Comparison of ENCODE assay signal across 1 cellular context in the genomic region with DNA sequence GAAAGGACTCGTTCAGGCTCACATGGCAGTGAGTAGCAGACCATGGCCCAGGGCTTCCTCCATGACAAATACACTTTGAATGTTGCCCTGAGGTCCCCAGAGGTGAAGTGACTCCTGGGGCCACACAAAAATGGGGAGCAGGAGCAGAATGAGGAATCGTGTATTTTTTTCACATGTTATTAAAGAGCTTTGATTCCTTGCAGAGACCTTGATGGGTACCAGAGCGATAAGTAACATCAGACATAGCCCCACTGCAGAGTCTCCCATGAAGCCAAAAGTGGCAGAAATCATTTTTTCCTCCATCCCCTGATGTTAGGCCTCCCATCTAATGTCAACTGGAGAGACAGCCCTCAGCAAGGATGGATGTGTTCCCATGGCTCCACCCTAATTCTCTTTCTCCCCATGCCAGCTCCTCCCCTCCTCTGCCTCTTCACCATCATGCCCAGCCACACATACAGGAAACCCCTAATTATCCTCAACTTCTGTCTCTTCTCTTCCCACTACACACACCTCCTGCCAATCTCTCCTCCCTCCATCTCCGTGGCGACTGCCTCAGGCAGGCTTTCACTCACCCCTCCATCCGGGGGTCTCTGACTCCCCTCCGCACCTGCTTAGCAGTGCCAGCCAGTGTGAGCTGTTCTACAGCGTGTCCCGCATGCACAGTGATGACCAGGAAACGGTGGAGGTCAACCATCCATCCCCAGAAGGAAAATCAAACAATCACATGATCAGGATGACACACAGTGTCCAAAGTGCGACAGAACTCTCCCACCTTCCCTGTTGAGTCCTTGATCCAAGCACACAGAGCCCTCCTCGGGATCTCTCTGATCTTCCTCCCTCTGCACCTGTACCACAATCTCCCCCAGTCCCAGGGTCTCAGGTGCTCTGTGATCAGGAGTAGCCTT.
TF ChIP-seq lines count a peak whose summit lies in the region.

No MANE protein-coding gene starts in this region.

TF ChIP-seq in HepG2, 621 proteins besides CTCF, POLR2A, EP300 and RAD21 (continued from another document and continues in another):
- TF ChIP-seq, protein P1, sequence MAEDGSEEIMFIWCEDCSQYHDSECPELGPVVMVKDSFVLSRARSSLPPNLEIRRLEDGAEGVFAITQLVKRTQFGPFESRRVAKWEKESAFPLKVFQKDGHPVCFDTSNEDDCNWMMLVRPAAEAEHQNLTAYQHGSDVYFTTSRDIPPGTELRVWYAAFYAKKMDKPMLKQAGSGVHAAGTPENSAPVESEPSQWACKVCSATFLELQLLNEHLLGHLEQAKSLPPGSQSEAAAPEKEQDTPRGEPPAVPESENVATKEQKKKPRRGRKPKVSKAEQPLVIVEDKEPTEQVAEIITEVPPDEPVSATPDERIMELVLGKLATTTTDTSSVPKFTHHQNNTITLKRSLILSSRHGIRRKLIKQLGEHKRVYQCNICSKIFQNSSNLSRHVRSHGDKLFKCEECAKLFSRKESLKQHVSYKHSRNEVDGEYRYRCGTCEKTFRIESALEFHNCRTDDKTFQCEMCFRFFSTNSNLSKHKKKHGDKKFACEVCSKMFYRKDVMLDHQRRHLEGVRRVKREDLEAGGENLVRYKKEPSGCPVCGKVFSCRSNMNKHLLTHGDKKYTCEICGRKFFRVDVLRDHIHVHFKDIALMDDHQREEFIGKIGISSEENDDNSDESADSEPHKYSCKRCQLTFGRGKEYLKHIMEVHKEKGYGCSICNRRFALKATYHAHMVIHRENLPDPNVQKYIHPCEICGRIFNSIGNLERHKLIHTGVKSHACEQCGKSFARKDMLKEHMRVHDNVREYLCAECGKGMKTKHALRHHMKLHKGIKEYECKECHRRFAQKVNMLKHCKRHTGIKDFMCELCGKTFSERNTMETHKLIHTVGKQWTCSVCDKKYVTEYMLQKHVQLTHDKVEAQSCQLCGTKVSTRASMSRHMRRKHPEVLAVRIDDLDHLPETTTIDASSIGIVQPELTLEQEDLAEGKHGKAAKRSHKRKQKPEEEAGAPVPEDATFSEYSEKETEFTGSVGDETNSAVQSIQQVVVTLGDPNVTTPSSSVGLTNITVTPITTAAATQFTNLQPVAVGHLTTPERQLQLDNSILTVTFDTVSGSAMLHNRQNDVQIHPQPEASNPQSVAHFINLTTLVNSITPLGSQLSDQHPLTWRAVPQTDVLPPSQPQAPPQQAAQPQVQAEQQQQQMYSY (CRISPR knock-in tag; IDR thresholded peaks at IDR 0.05) = 0 out of 2 replicates have a peak, but pooled peaks have one; percentile 38
- TF ChIP-seq TBP (CRISPR knock-in tag; IDR thresholded peaks at IDR 0.05) = no peak
- TF ChIP-seq ERF (CRISPR knock-in tag; IDR thresholded peaks at IDR 0.05) = peak; percentile 88; the same call in 1 of the 2 replicates
- TF ChIP-seq POGZ (CRISPR knock-in tag; IDR thresholded peaks at IDR 0.05) = peak; percentile 61; the same call in 1 of the 2 replicates
- TF ChIP-seq ONECUT2 (CRISPR knock-in tag; IDR thresholded peaks at IDR 0.05) = 0 out of 2 replicates have a peak, but pooled peaks have one; percentile 39
- peak; percentile 82 for TF ChIP-seq BCL6 (CRISPR knock-in tag; IDR thresholded peaks at IDR 0.05)
- TF ChIP-seq, protein P2, sequence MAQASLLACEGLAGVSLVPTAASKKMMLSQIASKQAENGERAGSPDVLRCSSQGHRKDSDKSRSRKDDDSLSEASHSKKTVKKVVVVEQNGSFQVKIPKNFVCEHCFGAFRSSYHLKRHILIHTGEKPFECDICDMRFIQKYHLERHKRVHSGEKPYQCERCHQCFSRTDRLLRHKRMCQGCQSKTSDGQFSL (CRISPR knock-in tag; IDR thresholded peaks at IDR 0.05) = 0 out of 2 replicates have a peak, but pooled peaks have one; percentile 26
- peak; percentile 91 for TF ChIP-seq RARA (CRISPR knock-in tag; IDR thresholded peaks at IDR 0.05)
- no peak for TF ChIP-seq KLF12 (CRISPR knock-in tag; IDR thresholded peaks at IDR 0.05; ENCODE audit: borderline replicate concordance)
- TF ChIP-seq, protein P3, sequence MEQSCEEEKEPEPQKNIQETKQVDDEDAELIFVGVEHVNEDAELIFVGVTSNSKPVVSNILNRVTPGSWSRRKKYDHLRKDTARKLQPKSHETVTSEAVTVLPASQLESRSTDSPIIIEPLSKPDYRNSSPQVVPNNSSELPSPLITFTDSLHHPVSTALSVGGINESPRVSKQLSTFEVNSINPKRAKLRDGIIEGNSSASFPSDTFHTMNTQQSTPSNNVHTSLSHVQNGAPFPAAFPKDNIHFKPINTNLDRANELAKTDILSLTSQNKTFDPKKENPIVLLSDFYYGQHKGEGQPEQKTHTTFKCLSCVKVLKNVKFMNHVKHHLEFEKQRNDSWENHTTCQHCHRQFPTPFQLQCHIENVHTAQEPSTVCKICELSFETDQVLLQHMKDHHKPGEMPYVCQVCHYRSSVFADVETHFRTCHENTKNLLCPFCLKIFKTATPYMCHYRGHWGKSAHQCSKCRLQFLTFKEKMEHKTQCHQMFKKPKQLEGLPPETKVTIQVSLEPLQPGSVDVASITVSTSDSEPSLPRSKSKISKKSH (CRISPR knock-in tag; IDR thresholded peaks at IDR 0.05; ENCODE audit: borderline replicate concordance) = no peak
- TF ChIP-seq ZNF879 (CRISPR knock-in tag; IDR thresholded peaks at IDR 0.05) = no peak
- TF ChIP-seq, protein P4, sequence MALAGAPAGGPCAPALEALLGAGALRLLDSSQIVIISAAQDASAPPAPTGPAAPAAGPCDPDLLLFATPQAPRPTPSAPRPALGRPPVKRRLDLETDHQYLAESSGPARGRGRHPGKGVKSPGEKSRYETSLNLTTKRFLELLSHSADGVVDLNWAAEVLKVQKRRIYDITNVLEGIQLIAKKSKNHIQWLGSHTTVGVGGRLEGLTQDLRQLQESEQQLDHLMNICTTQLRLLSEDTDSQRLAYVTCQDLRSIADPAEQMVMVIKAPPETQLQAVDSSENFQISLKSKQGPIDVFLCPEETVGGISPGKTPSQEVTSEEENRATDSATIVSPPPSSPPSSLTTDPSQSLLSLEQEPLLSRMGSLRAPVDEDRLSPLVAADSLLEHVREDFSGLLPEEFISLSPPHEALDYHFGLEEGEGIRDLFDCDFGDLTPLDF (CRISPR knock-in tag; IDR thresholded peaks at IDR 0.05) = no peak
- TF ChIP-seq ZNF891 (CRISPR knock-in tag; IDR thresholded peaks at IDR 0.05) = no peak
- TF ChIP-seq TCF12 (IDR thresholded peaks at IDR 0.05) = no peak
- 0 out of 2 replicates have a peak, but pooled peaks have one; percentile 46 for TF ChIP-seq TCF12 (CRISPR knock-in tag; IDR thresholded peaks at IDR 0.05)
- no peak for TF ChIP-seq TGIF2 (CRISPR knock-in tag; IDR thresholded peaks at IDR 0.05)
- TF ChIP-seq PRPF4 (IDR thresholded peaks at IDR 0.05; ENCODE audit: low read depth, low read length, poor library complexity, severe bottlenecking) = no peak
- TF ChIP-seq ZNF567 (CRISPR knock-in tag; IDR thresholded peaks at IDR 0.05; ENCODE audit: borderline replicate concordance) = peak; percentile 64; the same call in 1 of the 2 replicates
- no peak for TF ChIP-seq MAFF (IDR thresholded peaks at IDR 0.05; ENCODE audit: low read depth, low read length)
- TF ChIP-seq ZNF746 (CRISPR knock-in tag; IDR thresholded peaks at IDR 0.05) = peak; percentile 74
- TF ChIP-seq ZNF326 (CRISPR knock-in tag; IDR thresholded peaks at IDR 0.05; ENCODE audit: borderline replicate concordance) = no peak
- TF ChIP-seq HNRNPLL (IDR thresholded peaks at IDR 0.05; ENCODE audit: low read depth, low read length, poor library complexity, severe bottlenecking) = no peak
- peak; percentile 93 for TF ChIP-seq ZNF263 (CRISPR knock-in tag; IDR thresholded peaks at IDR 0.05)
- peak; percentile 83 for TF ChIP-seq NR2C2 (CRISPR knock-in tag; IDR thresholded peaks at IDR 0.05; ENCODE audit: borderline replicate concordance)
- TF ChIP-seq SIN3B (IDR thresholded peaks at IDR 0.05; ENCODE audit: low read length) = no peak
- TF ChIP-seq, protein P5, sequence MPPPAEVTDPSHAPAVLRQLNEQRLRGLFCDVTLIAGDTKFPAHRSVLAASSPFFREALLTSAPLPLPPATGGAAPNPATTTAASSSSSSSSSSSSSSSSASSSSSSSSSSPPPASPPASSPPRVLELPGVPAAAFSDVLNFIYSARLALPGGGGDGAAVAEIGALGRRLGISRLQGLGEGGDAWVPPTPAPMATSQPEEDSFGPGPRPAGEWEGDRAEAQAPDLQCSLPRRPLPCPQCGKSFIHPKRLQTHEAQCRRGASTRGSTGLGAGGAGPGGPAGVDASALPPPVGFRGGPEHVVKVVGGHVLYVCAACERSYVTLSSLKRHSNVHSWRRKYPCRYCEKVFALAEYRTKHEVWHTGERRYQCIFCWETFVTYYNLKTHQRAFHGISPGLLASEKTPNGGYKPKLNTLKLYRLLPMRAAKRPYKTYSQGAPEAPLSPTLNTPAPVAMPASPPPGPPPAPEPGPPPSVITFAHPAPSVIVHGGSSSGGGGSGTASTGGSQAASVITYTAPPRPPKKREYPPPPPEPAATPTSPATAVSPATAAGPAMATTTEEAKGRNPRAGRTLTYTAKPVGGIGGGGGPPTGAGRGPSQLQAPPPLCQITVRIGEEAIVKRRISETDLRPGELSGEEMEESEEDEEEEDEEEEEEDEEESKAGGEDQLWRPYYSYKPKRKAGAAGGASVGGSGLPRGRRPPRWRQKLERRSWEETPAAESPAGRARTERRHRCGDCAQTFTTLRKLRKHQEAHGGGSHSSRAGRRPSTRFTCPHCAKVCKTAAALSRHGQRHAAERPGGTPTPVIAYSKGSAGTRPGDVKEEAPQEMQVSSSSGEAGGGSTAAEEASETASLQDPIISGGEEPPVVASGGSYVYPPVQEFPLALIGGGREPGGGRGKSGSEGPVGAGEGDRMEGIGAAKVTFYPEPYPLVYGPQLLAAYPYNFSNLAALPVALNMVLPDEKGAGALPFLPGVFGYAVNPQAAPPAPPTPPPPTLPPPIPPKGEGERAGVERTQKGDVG (CRISPR knock-in tag; IDR thresholded peaks at IDR 0.05; ENCODE audit: borderline replicate concordance) = no peak
- TF ChIP-seq ZNF430 (CRISPR knock-in tag; IDR thresholded peaks at IDR 0.05) = peak; percentile 90; the same call in 1 of the 2 replicates
- TF ChIP-seq, protein P6, sequence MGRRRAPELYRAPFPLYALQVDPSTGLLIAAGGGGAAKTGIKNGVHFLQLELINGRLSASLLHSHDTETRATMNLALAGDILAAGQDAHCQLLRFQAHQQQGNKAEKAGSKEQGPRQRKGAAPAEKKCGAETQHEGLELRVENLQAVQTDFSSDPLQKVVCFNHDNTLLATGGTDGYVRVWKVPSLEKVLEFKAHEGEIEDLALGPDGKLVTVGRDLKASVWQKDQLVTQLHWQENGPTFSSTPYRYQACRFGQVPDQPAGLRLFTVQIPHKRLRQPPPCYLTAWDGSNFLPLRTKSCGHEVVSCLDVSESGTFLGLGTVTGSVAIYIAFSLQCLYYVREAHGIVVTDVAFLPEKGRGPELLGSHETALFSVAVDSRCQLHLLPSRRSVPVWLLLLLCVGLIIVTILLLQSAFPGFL (CRISPR knock-in tag; IDR thresholded peaks at IDR 0.05) = no peak
- TF ChIP-seq, protein P7, sequence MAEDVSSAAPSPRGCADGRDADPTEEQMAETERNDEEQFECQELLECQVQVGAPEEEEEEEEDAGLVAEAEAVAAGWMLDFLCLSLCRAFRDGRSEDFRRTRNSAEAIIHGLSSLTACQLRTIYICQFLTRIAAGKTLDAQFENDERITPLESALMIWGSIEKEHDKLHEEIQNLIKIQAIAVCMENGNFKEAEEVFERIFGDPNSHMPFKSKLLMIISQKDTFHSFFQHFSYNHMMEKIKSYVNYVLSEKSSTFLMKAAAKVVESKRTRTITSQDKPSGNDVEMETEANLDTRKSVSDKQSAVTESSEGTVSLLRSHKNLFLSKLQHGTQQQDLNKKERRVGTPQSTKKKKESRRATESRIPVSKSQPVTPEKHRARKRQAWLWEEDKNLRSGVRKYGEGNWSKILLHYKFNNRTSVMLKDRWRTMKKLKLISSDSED (CRISPR knock-in tag; IDR thresholded peaks at IDR 0.05) = no peak
- TF ChIP-seq MBNL3 (CRISPR knock-in tag; conservative IDR thresholded peaks at IDR 0.05) = no peak
- TF ChIP-seq GPN1 (CRISPR knock-in tag; IDR thresholded peaks at IDR 0.05; ENCODE audit: borderline replicate concordance) = no peak
- TF ChIP-seq HNRNPL (IDR thresholded peaks at IDR 0.05; ENCODE audit: low read depth, low read length) = no peak
- TF ChIP-seq, protein P8, sequence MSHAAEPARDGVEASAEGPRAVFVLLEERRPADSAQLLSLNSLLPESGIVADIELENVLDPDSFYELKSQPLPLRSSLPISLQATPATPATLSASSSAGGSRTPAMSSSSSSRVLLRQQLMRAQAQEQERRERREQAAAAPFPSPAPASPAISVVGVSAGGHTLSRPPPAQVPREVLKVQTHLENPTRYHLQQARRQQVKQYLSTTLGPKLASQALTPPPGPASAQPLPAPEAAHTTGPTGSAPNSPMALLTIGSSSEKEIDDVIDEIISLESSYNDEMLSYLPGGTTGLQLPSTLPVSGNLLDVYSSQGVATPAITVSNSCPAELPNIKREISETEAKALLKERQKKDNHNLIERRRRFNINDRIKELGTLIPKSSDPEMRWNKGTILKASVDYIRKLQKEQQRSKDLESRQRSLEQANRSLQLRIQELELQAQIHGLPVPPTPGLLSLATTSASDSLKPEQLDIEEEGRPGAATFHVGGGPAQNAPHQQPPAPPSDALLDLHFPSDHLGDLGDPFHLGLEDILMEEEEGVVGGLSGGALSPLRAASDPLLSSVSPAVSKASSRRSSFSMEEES (CRISPR knock-in tag; IDR thresholded peaks at IDR 0.05) = peak; percentile 99
- TF ChIP-seq ISX (CRISPR knock-in tag; conservative IDR thresholded peaks at IDR 0.05) = no peak
- TF ChIP-seq TMF1 (CRISPR knock-in tag; IDR thresholded peaks at IDR 0.05; ENCODE audit: low read depth) = no peak
- TF ChIP-seq ZNF543 (CRISPR knock-in tag; IDR thresholded peaks at IDR 0.05) = 0 out of 2 replicates have a peak, but pooled peaks have one; percentile 39
- TF ChIP-seq AGO1 (IDR thresholded peaks at IDR 0.05; ENCODE audit: low read depth, low read length, poor library complexity, severe bottlenecking) = no peak
- no peak; the same call in 1 of the 2 replicates for TF ChIP-seq KLF11 (CRISPR knock-in tag; IDR thresholded peaks at IDR 0.05)
- no peak for TF ChIP-seq SALL2 (CRISPR knock-in tag; IDR thresholded peaks at IDR 0.05)
- TF ChIP-seq, protein P9, sequence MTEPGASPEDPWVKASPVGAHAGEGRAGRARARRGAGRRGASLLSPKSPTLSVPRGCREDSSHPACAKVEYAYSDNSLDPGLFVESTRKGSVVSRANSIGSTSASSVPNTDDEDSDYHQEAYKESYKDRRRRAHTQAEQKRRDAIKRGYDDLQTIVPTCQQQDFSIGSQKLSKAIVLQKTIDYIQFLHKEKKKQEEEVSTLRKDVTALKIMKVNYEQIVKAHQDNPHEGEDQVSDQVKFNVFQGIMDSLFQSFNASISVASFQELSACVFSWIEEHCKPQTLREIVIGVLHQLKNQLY (CRISPR knock-in tag; IDR thresholded peaks at IDR 0.05) = peak; percentile 93; the same call in 1 of the 2 replicates
- no peak for TF ChIP-seq MAFG (CRISPR knock-in tag; IDR thresholded peaks at IDR 0.05)
- no peak for TF ChIP-seq ARHGAP35 (CRISPR knock-in tag; IDR thresholded peaks at IDR 0.05; ENCODE audit: borderline replicate concordance)
- TF ChIP-seq ZNF790 (CRISPR knock-in tag; IDR thresholded peaks at IDR 0.05; ENCODE audit: borderline replicate concordance) = no peak
- TF ChIP-seq SATB2 (CRISPR knock-in tag; IDR thresholded peaks at IDR 0.05) = no peak
- TF ChIP-seq IRF2 (CRISPR knock-in tag; IDR thresholded peaks at IDR 0.05) = peak; percentile 77
- TF ChIP-seq, protein P10, sequence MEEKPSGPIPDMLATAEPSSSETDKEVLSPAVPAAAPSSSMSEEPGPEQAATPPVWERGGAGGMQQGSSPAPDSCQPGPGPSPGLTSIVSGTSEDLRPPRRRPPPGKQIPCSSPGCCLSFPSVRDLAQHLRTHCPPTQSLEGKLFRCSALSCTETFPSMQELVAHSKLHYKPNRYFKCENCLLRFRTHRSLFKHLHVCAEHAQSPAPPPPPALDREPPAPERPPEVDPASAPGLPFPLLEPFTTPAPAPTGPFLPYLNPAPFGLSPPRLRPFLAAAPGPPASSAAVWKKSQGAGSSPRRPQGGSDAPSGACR (CRISPR knock-in tag; IDR thresholded peaks at IDR 0.05) = no peak
- TF ChIP-seq CBX2 (IDR thresholded peaks at IDR 0.05; ENCODE audit: low read depth, low read length) = no peak
- no peak for TF ChIP-seq CBX2 (CRISPR knock-in tag; IDR thresholded peaks at IDR 0.05; ENCODE audit: low read depth)
- TF ChIP-seq NCOA1 (CRISPR knock-in tag; IDR thresholded peaks at IDR 0.05) = no peak
